27 cellular contexts compared by ENCODE assay signal in genomic region chr17:65841116-65841515, GRCh38.
"Had no signal": no experiment of that assay in that cellular context is flagged by ENCODE, and none has a peak within 500 bp of the region (broad histone marks: within the 10 kb centered on the region; RNA-seq: fewer than 3 reads in every experiment).

No MANE protein-coding gene starts in this region.

- H3K36me3 ChIP-seq: neutrophil, right atrium auricular region, stomach, thyroid gland, transverse colon, upper lobe of left lung had no signal

- H3K4me2 ChIP-seq: hepatocyte, neural progenitor cell had no signal

- H2AFZ ChIP-seq: hepatocyte, neural progenitor cell, parathyroid adenoma had no signal

- H3K27ac Mint-ChIP-seq: nephron progenitor cell; neural progenitor cell; stimulated activated naive B cell treated with anti-CD40 and anti-IgM and Interleukin-4, amounts not matched to agents 10 μg/mL and 1 μg/mL and 100 μg/mL, for 72 hours had no signal

- H3K27ac ChIP-seq: heart right ventricle, hepatocyte, left ventricle myocardium inferior, neural progenitor cell, neutrophil, parathyroid adenoma, right atrium auricular region, skin epidermis, stomach, testis, thyroid gland, transverse colon, upper lobe of left lung had no signal

- H3K9ac ChIP-seq: neural progenitor cell, parathyroid adenoma had no signal

- H3K4me1 ChIP-seq: heart right ventricle, left ventricle myocardium inferior, neural progenitor cell, parathyroid adenoma, right atrium auricular region, stomach, testis, thyroid gland, transverse colon, upper lobe of left lung had no signal

- ATAC-seq: heart right ventricle; naive thymus-derived CD8-positive, alpha-beta T cell; sciatic nerve; stimulated activated naive B cell treated with anti-CD40 and anti-IgM and Interleukin-4, amounts not matched to agents 10 μg/mL and 1 μg/mL and 100 μg/mL, for 72 hours; stimulated activated naive CD8-positive, alpha-beta T cell treated with anti-CD3 and anti-CD28 coated beads, Interleukin-15, Interleukin-2, amounts not matched to agents 100 U/mL and 50 U/mL, for 24 hours had no signal

- DNase-seq: heart right ventricle; islet precursor cell; left ventricle myocardium inferior; mesendoderm; midbrain; naive thymus-derived CD8-positive, alpha-beta T cell; nephron progenitor cell; occipital lobe; stimulated activated CD4-positive, alpha-beta T cell treated with anti-CD3 and anti-CD28 coated beads, Interleukin-12 subunit alpha, Interleukin-12 subunit beta, amount 100 ng/mL, for 4 hours; stimulated activated CD4-positive, alpha-beta T cell treated with anti-CD3 and anti-CD28 coated beads, Interleukin-15, amount 100 ng/mL, for 24 hours; stimulated activated CD4-positive, alpha-beta T cell treated with anti-CD3 and anti-CD28 coated beads, Interleukin-2, amount 100 ng/mL, for 24 hours; stimulated activated CD4-positive, alpha-beta T cell treated with anti-CD3 and anti-CD28 coated beads, Interleukin-4, amount 100 ng/mL, for 1 hour; stimulated activated naive B cell treated with anti-CD40 and anti-IgM and Interleukin-4, amounts not matched to agents 10 μg/mL and 1 μg/mL and 100 μg/mL, for 72 hours; stimulated activated naive CD8-positive, alpha-beta T cell treated with anti-CD3 and anti-CD28 coated beads, Interleukin-15, Interleukin-2, amounts not matched to agents 100 U/mL and 50 U/mL, for 24 hours; stomach; testis; thyroid gland; transverse colon; upper lobe of left lung had no signal

- H3K4me3 ChIP-seq: heart right ventricle, hepatocyte, left ventricle myocardium inferior, lung, neural progenitor cell, right atrium auricular region, skin epidermis, stomach, testis, thyroid gland, transverse colon, upper lobe of left lung had no signal

- H3K9me3 ChIP-seq: neutrophil, testis, thyroid gland had no signal

- H3K27me3 ChIP-seq: heart right ventricle, hepatocyte, neural progenitor cell, neutrophil, right atrium auricular region, stomach, testis, thyroid gland, transverse colon, upper lobe of left lung had no signal
